ENCODE assay signal across 23 cellular contexts in the genomic region with DNA sequence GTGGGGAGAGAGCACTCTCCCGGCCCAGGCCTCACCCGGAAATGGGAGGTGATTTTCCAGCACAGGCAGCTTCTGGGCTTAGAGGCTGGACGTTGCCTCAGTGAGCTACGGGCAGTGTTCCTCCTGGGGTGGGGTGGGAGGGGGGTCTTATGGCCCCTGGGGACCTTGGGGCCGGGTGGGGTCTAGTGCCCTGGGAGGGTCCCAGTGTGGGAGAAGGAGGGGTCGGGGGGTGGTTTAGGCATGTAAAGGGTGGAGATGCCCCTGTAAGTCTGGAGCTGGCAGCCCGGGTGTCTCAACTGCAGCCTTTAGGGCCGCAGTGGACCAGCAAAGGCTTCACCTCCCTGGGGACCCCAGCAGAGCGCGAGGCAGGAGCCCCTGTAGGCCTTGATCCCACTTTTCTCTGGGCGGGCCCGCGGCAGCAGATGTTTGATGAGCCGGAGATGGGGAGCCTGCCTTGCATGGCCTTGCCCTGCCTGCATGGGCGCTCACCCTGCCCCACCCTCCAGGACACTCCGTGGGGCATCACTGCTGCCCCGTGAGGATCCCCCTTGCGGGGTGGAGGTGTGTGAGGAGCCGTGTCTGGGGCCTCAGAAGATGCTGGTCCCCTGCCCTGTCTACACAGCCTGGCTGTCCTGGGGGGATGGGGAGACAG.
"Had no signal": no experiment of that assay in that cellular context is flagged by ENCODE, and none has a peak within 500 bp of the region (broad histone marks: within the 10 kb centered on the region; RNA-seq: fewer than 3 reads in every experiment).

No MANE protein-coding gene starts in this region.

- H3K4me2 ChIP-seq: SK-N-SH had no signal

- H3K9me3 ChIP-seq: esophagus squamous epithelium, neutrophil, SK-N-SH had no signal

- ATAC-seq: activated CD8-positive, alpha-beta T cell treated with anti-CD3 and anti-CD28 coated beads, Interleukin-2, amount 10 ng/mL, durations not matched to agents 7 days and 5 days; effector memory CD8-positive, alpha-beta T cell; left lobe of liver; naive thymus-derived CD4-positive, alpha-beta T cell had no signal

- H3K4me1 ChIP-seq: breast epithelium, esophagus squamous epithelium, stomach had no signal

- H3K36me3 ChIP-seq: breast epithelium, esophagus squamous epithelium, neutrophil, stomach had no signal

- FAIRE-seq: astrocyte had no signal

- H3K9me2 ChIP-seq: SK-N-SH had no signal

- H3K27ac ChIP-seq: esophagus squamous epithelium, neutrophil, stomach had no signal

- H3K4me3 ChIP-seq: breast epithelium, esophagus squamous epithelium, stomach had no signal

- DNase-seq: activated CD4-positive, alpha-beta T cell treated with anti-CD3 and anti-CD28 coated beads, Interleukin-2, amount 10 ng/mL, durations not matched to agents 24 days and 14 days; activated CD4-positive, CD25-positive, alpha-beta regulatory T cell; activated CD8-positive, alpha-beta memory T cell treated with anti-CD3 and anti-CD28 coated beads, Interleukin-2, amount 50 U/mL, for 48 hours; activated CD8-positive, alpha-beta T cell treated with anti-CD3 and anti-CD28 coated beads, Interleukin-2, amount 10 ng/mL, durations not matched to agents 7 days and 5 days; activated effector memory CD4-positive, alpha-beta T cell treated with Interleukin-2 at 50 U/mL for 16 hours; activated naive CD4-positive, alpha-beta T cell treated with anti-CD3 and anti-CD28 coated beads, Interleukin-2, amount 50 U/mL, for 16 hours; activated T-cell treated with anti-CD3 and anti-CD28 coated beads, Interleukin-2, amount 50 U/mL, for 48 hours; cerebellar nuclear complex; dermis blood vessel endothelial cell; effector memory CD8-positive, alpha-beta T cell; esophagus squamous epithelium; mammary epithelial cell; naive thymus-derived CD4-positive, alpha-beta T cell; retina; SK-N-SH; stomach; T-helper 1 cell; T-helper 9 cell; trophoblast cell had no signal
